In genomic region chr11:15969281-15969680, GRCh38 we compare ENCODE assay signal across 9 cellular contexts.
DNase-seq lines count a peak whose midpoint lies in the region; ATAC-seq and TF ChIP-seq lines count a peak whose summit lies in the region.
"Had no signal": no experiment of that assay in that cellular context is flagged by ENCODE, and none has a peak within 500 bp of the region (broad histone marks: within the 10 kb centered on the region; RNA-seq: fewer than 3 reads in every experiment).

No MANE protein-coding gene starts in this region.

- H4K20me1 ChIP-seq in smooth muscle cell (ENCODE audit: low read depth) (no peaks in the 10 kb centered on the region), H9 (ENCODE audit: control insufficient read depth, insufficient read depth, insufficient read length) (no peaks in the 10 kb centered on the region)

- peaks cover 16% of the 10 kb centered on the region for H3F3A ChIP-seq in smooth muscle cell (ENCODE audit: low read depth)

- H3K4me1 Mint-ChIP-seq in H9: peaks cover 10 to 16% of the 10 kb centered on the region in 2 experiments

- no peak overlapping the region for H4K8ac ChIP-seq in H9 (replicated peaks; ENCODE audit: insufficient read length, low read depth, low read length)

- H2BK120ac ChIP-seq in H9 (ENCODE audit: low read depth, low read length, poor library complexity, severe bottlenecking): no peak overlapping the region

- H3K27ac ChIP-seq in VCaP: peak overlapping the region; percentile 81
- H3K27ac ChIP-seq in right atrium auricular region: peak overlapping the region; percentile 87 to 89
- peak overlapping the region; percentile 87 for H3K27ac ChIP-seq in smooth muscle cell (ENCODE audit: low read depth)
- no peak overlapping the region for H3K27ac ChIP-seq in H9 (ENCODE audit: insufficient read length, low read depth, low read length)

- no peak overlapping the region for H3K9ac ChIP-seq in smooth muscle cell (ENCODE audit: low read depth)
- H3K9ac ChIP-seq in H9 (ENCODE audit: extremely low read depth, insufficient read length, low read length): no peak overlapping the region

- TF ChIP-seq CTCF in VCaP (conservative IDR thresholded peaks at IDR 0.05) (no peak), right atrium auricular region (IDR thresholded peaks at IDR 0.05) (no peak), smooth muscle cell (IDR thresholded peaks at IDR 0.05; ENCODE audit: borderline replicate concordance, insufficient read depth, poor library complexity, severe bottlenecking) (no peak), H9 (conservative IDR thresholded peaks at IDR 0.05) (no peak)

- H3K79me2 ChIP-seq in smooth muscle cell (ENCODE audit: low read depth) (no peaks in the 10 kb centered on the region), H9 (ENCODE audit: insufficient read depth, low read length) (no peaks in the 10 kb centered on the region)

- peak; percentile 13 to 36 for DNase-seq in AML-193 (lab: John Stamatoyannopoulos, UW)
- peak; percentile 86 for DNase-seq in right atrium auricular region (ENCODE audit: low spot score)
- no peak for DNase-seq in smooth muscle cell (lab: John Stamatoyannopoulos, UW; ENCODE audit: unreplicated experiment)
- no peak for DNase-seq in activated naive CD4-positive, alpha-beta T cell (lab: John Stamatoyannopoulos, UW)
- DNase-seq in H9: no peak

- H3T11ph ChIP-seq in H9 (ENCODE audit: low read length): no peak overlapping the region

- no peak overlapping the region for H3K4me3 Mint-ChIP-seq in H9

- no peak overlapping the region for H2AK5ac ChIP-seq in H9 (ENCODE audit: insufficient read length, low read length)

- H3K23me2 ChIP-seq in H9 (ENCODE audit: insufficient read length, low read depth, low read length, poor library complexity, severe bottlenecking): no peaks in the 10 kb centered on the region

- H3K23ac ChIP-seq in H9 (ENCODE audit: insufficient read length, low read depth, low read length): no peak overlapping the region

- H3K79me1 ChIP-seq in H9 (ENCODE audit: insufficient read depth, low read depth, low read length, poor library complexity, severe bottlenecking): no peaks in the 10 kb centered on the region

- H3K36me3 ChIP-seq in right atrium auricular region: no peaks in the 10 kb centered on the region
- H3K36me3 ChIP-seq in smooth muscle cell (ENCODE audit: low read depth): no peaks in the 10 kb centered on the region
- H3K36me3 ChIP-seq: HAP-1 had no signal

- H3K9me3 Mint-ChIP-seq in H9: no peaks in the 10 kb centered on the region

- ATAC-seq in GM19351 (IDR thresholded peaks at IDR 0.05; ENCODE audit: unreplicated experiment): peak; percentile 70
- ATAC-seq in HG03469 (IDR thresholded peaks at IDR 0.05; ENCODE audit: unreplicated experiment): peak; percentile 66

- H2AFZ ChIP-seq in smooth muscle cell (ENCODE audit: low read depth): no peak overlapping the region
- no peak overlapping the region for H2AFZ ChIP-seq in H9 (ENCODE audit: low read length)

- H3K27ac Mint-ChIP-seq in H9: peak overlapping the region in 1 of 3 experiments; percentile 77; a peak in 1 of 7 replicates

- no peak overlapping the region for H3K18ac ChIP-seq in H9 (ENCODE audit: insufficient read length, low read depth, low read length)

- no peak overlapping the region for H2BK12ac ChIP-seq in H9 (ENCODE audit: insufficient read length, low read depth, low read length)

- H2BK5ac ChIP-seq in H9 (ENCODE audit: insufficient read length, low read length): no peak overlapping the region

- peak overlapping the region; percentile 84 for H3K4me2 ChIP-seq in smooth muscle cell
- no peak overlapping the region for H3K4me2 ChIP-seq in H9 (ENCODE audit: insufficient read depth, insufficient read length, low read length)

- H3K9me3 ChIP-seq in right atrium auricular region (no peaks in the 10 kb centered on the region), smooth muscle cell (replicated peaks; ENCODE audit: low read depth) (no peaks in the 10 kb centered on the region), H9 (ENCODE audit: control insufficient read depth, low read depth, low read length) (no peaks in the 10 kb centered on the region)
- H3K9me3 ChIP-seq: HAP-1 had no signal

- H4K5ac ChIP-seq in H9 (ENCODE audit: insufficient read length, low read depth, low read length): no peak overlapping the region

- no peak overlapping the region for H2BK15ac ChIP-seq in H9 (ENCODE audit: low read depth, low read length)

- H4K91ac ChIP-seq in H9 (ENCODE audit: insufficient read length, low read depth, low read length): no peak overlapping the region

- H3K4ac ChIP-seq in H9 (ENCODE audit: low read depth, low read length): no peak overlapping the region

- H3K27me3 ChIP-seq in right atrium auricular region (no peaks in the 10 kb centered on the region), smooth muscle cell (ENCODE audit: low read depth) (no peaks in the 10 kb centered on the region), H9 (ENCODE audit: insufficient read depth, low read length) (no peaks in the 10 kb centered on the region)

- no peak overlapping the region for H3K56ac ChIP-seq in H9 (ENCODE audit: insufficient read length, low read depth, low read length)

- H3K14ac ChIP-seq in H9 (ENCODE audit: insufficient read depth, low read length): no peak overlapping the region

- no peak overlapping the region for H2BK20ac ChIP-seq in H9 (ENCODE audit: low read depth, low read length, poor library complexity, severe bottlenecking)

- no peak overlapping the region for H3K4me3 ChIP-seq in right atrium auricular region
- H3K4me3 ChIP-seq in smooth muscle cell: peak overlapping the region; percentile 36
- H3K4me3 ChIP-seq: HAP-1 had no signal

- peaks cover 10% of the 10 kb centered on the region for H3K27me3 Mint-ChIP-seq in H9 (ENCODE audit: low read depth)

- WGBS in smooth muscle cell (ENCODE audit: low lambda C conversion rate): 23% methylated on average over 4 of the region's 4 CpGs
- no CpG with 5 or more reads among the region's 4 CpGs for WGBS in H9 (ENCODE audit: extremely low coverage, insufficient read length, low lambda C conversion rate)

- no peaks in the 10 kb centered on the region for H3K36me3 Mint-ChIP-seq in H9 (ENCODE audit: insufficient read depth in 1 of 3, low read depth in 3 of 3)

- peaks cover 0 to 72% of the 10 kb centered on the region in 2 donors for H3K4me1 ChIP-seq in right atrium auricular region
- peaks cover 14% of the 10 kb centered on the region for H3K4me1 ChIP-seq in smooth muscle cell (ENCODE audit: low read depth)
- no peaks in the 10 kb centered on the region for H3K4me1 ChIP-seq in H9 (ENCODE audit: insufficient read depth, low read length)

Comparison
In these comparisons a context has a peak if more than half of its experiments do, and no peak if none do; other contexts are left out.
1. DNase-seq: peak in AML-193 (2 of 2) and right atrium auricular region (single experiment); none in smooth muscle cell (single experiment), activated naive CD4-positive, alpha-beta T cell (0 of 4) and H9 (single experiment).